Comparison of ENCODE assay signal across 7 cellular contexts in the genomic region with DNA sequence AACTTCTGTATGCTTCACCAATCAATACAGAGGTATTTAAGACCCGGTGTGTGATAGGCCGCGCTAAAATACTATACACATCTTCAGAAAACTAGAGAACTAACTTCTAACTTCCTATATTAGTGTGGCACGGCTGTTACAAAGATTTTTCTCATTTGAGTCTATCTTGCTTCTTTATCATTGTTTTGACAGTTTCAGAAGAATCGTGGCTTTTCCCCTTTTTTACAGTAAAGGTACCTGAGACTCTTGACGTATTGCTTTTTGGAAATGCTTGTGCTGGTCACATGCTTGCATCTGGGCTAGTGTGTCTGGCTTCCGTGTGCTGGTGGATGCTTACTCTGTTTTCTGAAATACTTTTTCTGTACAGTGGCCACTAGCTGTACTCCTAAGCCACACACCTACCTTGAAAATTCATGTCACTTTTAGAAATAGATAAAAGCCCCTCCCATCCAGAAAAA. TPM values are rescaled to one million over a fixed set of nuclear protein-coding genes. Genes with fewer than 3 reads are reported as not detected.
DNase-seq lines count a peak whose midpoint lies in the region; ATAC-seq, FAIRE-seq and TF ChIP-seq lines count a peak whose summit lies in the region.

No MANE protein-coding gene starts in this region.

- H3K27me3 ChIP-seq in spleen (replicated peaks in 1 of 7): no peaks in the 10 kb centered on the region

- H3K27ac ChIP-seq in spleen: peak overlapping the region; percentile 86 to 98 (median 94)

- intact Hi-C loops in spleen (cut with DNase I; ENCODE audit: low total_unique reads): loop anchor here (10.0 kb wide), 1 partner anchor 48 kb away; no protein-coding TSS in a partner anchor

- H3K36me3 ChIP-seq in spleen: peaks cover 0 to 30% (median 7%) of the 10 kb centered on the region in 6 donors

- 34 to 63% (median 39%) methylated on average over 7 of the region's 7 CpGs for WGBS in spleen, 5 donors

- ATAC-seq in GM19023 (IDR thresholded peaks at IDR 0.05; ENCODE audit: unreplicated experiment): peak; percentile 66
- ATAC-seq in HG02798 (IDR thresholded peaks at IDR 0.05; ENCODE audit: poor library complexity, unreplicated experiment): peak; percentile 56

- DNase-seq in T follicular helper cell (ENCODE audit: low read depth): peak; percentile 53
- no peak for DNase-seq in spleen
- DNase-seq in urothelium cell line (ENCODE audit: low spot score): no peak
- DNase-seq in RKO (ENCODE audit: low spot score): no peak
- DNase-seq in OCI-M1 (lab: John Stamatoyannopoulos, UW): no peak

- no peak for TF ChIP-seq POLR2A in spleen (IDR thresholded peaks at IDR 0.05)

- H3K9me3 ChIP-seq in spleen: no peaks in the 10 kb centered on the region

- H3K4me1 ChIP-seq in spleen: peaks cover 29 to 100% (median 98%) of the 10 kb centered on the region in 6 donors

- TF ChIP-seq CTCF in spleen (IDR thresholded peaks at IDR 0.05 in 8 of 11, conservative IDR thresholded peaks at IDR 0.05 in 3 of 11): peak in 4 of 11 experiments; percentile 9 to 36 (median 16)

- H3K4me3 ChIP-seq in spleen: peak overlapping the region in 1 of 8 donors; percentile 85

- FAIRE-seq in urothelium cell line (lab: Jason Lieb, UNC): no peak

RNA-seq across cellular contexts. Expression of a gene that starts 12.7 kb away (rescaled TPM):
- total RNA-seq in spleen: 100 to 1,000 TPM; 212 to 389 (median 260) TPM
- polyA plus RNA-seq in spleen: 10 to 100 TPM; 36.4 to 39.2 (median 37.9) TPM
